9 cellular contexts compared by ENCODE assay signal in genomic region chr4:39699676-39700409, GRCh38. TPM values are rescaled to one million over a fixed set of nuclear protein-coding genes. Genes with fewer than 3 reads are reported as not detected.
DNase-seq lines count a peak whose midpoint lies in the region; ATAC-seq, FAIRE-seq and TF ChIP-seq lines count a peak whose summit lies in the region.
"Had no signal": no experiment of that assay in that cellular context is flagged by ENCODE, and none has a peak within 500 bp of the region (broad histone marks: within the 10 kb centered on the region; RNA-seq: fewer than 3 reads in every experiment).

No MANE protein-coding gene starts in this region.

- H3K27ac ChIP-seq in BLaER1 treated with 17β-estradiol and CSF1 and Interleukin-3, amounts not matched to agents 10 nM and 100 nM: peak overlapping the region in 9 of 11 experiments; percentile 2 to 98 (median 45); a peak in 16 of 22 replicates
- H3K27ac ChIP-seq in IMR-90 (ENCODE audit: insufficient read depth, low read length) (no peak overlapping the region), GM12878 (ENCODE audit: control insufficient read depth, insufficient read depth) (peak overlapping the region; percentile 7)

- H3K4ac ChIP-seq in IMR-90 (ENCODE audit: low read depth, low read length): no peak overlapping the region

- no peak for TF ChIP-seq EP300 in GM12878 (IDR thresholded peaks at IDR 0.05; ENCODE audit: borderline replicate concordance in 1 of 2, control insufficient read depth in 1 of 2, low read depth in 2 of 2, low read length in 2 of 2)

- no peak overlapping the region; the same call in 1 of the 2 replicates for H3K23ac ChIP-seq in IMR-90 (ENCODE audit: low read depth, low read length)

- H3K4me1 Mint-ChIP-seq in mesothelial cell of epicardium: peaks cover 29% of the 10 kb centered on the region

- no peaks in the 10 kb centered on the region for H3K9me3 Mint-ChIP-seq in mesothelial cell of epicardium

- dilution Hi-C loops in IMR-90 (cut with HindIII; ENCODE audit: low sequenced_read_pairs, unreplicated experiment): no loop called here

- H3K36me3 ChIP-seq in BLaER1 treated with 17β-estradiol and CSF1 and Interleukin-3, amounts not matched to agents 10 nM and 100 nM: peaks cover 28 to 36% (median 33%) of the 10 kb centered on the region in 11 experiments
- H3K36me3 ChIP-seq in IMR-90 (ENCODE audit: control insufficient read depth, insufficient read depth, low read length) (peaks cover 8% of the 10 kb centered on the region; the same call in 1 of the 2 replicates), GM12878 (ENCODE audit: control insufficient read depth in 2 of 2, insufficient read depth in 2 of 2, low read length in 1 of 2) (peaks cover 2 to 7% of the 10 kb centered on the region in 2 experiments; a peak in 3 of 4 replicates)

- no peaks in the 10 kb centered on the region for H3K27me3 Mint-ChIP-seq in mesothelial cell of epicardium (ENCODE audit: low read depth)

- H3K9me1 ChIP-seq in IMR-90 (ENCODE audit: insufficient read depth, low read length): no peaks in the 10 kb centered on the region

- intact Hi-C loops in IMR-90 (cut with micrococcal nuclease) (loop anchor here (2.0 to 10.0 kb wide), 3 partner anchors 173 to 355 kb away; partner anchors contain the start of genes N4BP2 and UGDH), GM12878 (cut with micrococcal nuclease; ENCODE audit: unreplicated experiment) (loop anchor here (5.0 to 10.0 kb wide), 3 partner anchors 62 to 135 kb away; no protein-coding TSS in a partner anchor)

- CTCF ChIA-PET in IMR-90 (lab: Yijun Ruan, JAX): interaction anchor here (0.6 kb wide), 1 partner anchor 292 kb away, joined by 3 read pairs; no protein-coding TSS in a partner anchor
- CTCF ChIA-PET in GM12878 (lab: Yijun Ruan, JAX): interaction anchor here (0.6 to 5.9 kb wide), 5 partner anchors 9 to 279 kb away, joined by 3 to 30 read pairs (median 5); no protein-coding TSS in a partner anchor

- RAD21 ChIA-PET in GM12878 (lab: Charles Lee; ENCODE audit: unreplicated experiment): interaction anchor here (2.2 to 3.6 kb wide), 3 partner anchors 9 to 275 kb away, joined by 5 to 16 read pairs (median 6); no protein-coding TSS in a partner anchor

- H3K14ac ChIP-seq in IMR-90 (replicated peaks; ENCODE audit: low read depth, low read length): no peak overlapping the region

- H4K20me1 ChIP-seq in BLaER1 treated with 17β-estradiol and CSF1 and Interleukin-3, amounts not matched to agents 10 nM and 100 nM: peaks cover 54 to 66% (median 63%) of the 10 kb centered on the region in 11 experiments
- peaks cover 61% of the 10 kb centered on the region for H4K20me1 ChIP-seq in IMR-90 (ENCODE audit: insufficient read depth, low read length)
- H4K20me1 ChIP-seq in GM12878 (ENCODE audit: control insufficient read depth, insufficient read depth): 0 out of 2 replicates have a peak, but pooled peaks cover 4% of the 10 kb centered on the region

- no peak overlapping the region for H3K56ac ChIP-seq in IMR-90 (ENCODE audit: extremely low read depth, insufficient read depth, low read length)

- H2AFZ ChIP-seq in IMR-90 (replicated peaks; ENCODE audit: low read length, poor library complexity) (no peak overlapping the region), GM12878 (ENCODE audit: control insufficient read depth, low read depth, low read length) (no peak overlapping the region)

- TF ChIP-seq POLR2A in IMR-90 (IDR thresholded peaks at IDR 0.05; ENCODE audit: low read depth, low read length): no peak
- no peak for TF ChIP-seq POLR2A in GM12878 (IDR thresholded peaks at IDR 0.05; ENCODE audit: low read depth, low read length)

- peak overlapping the region; percentile 99 for H3K27ac Mint-ChIP-seq in mesothelial cell of epicardium

- no CpG with 5 or more reads among the region's 4 CpGs for WGBS in IMR-90 (ENCODE audit: extremely low coverage in 2 of 2, insufficient read length in 1 of 2), 2 experiments
- 2% methylated on average over 4 of the region's 4 CpGs for WGBS in GM12878 (ENCODE audit: insufficient coverage, insufficient replicate concordance, low lambda C conversion rate, missing lambda C conversion rate)

- peak overlapping the region; percentile 79 to 97 (median 93) for H3K4me3 ChIP-seq in BLaER1 treated with 17β-estradiol and CSF1 and Interleukin-3, amounts not matched to agents 10 nM and 100 nM
- H3K4me3 ChIP-seq in IMR-90 (ENCODE audit: insufficient read depth, low read depth, low read length) (peak overlapping the region; percentile 90), GM12878 (peak overlapping the region; percentile 96)

- no peak for ATAC-seq in IMR-90 (ENCODE audit: low read depth)
- ATAC-seq in GM12878: no peak
- ATAC-seq in HG03520 (IDR thresholded peaks at IDR 0.05; ENCODE audit: unreplicated experiment): no peak

- TF ChIP-seq RAD21 in IMR-90 (IDR thresholded peaks at IDR 0.05; ENCODE audit: low read length): no peak
- no peak for TF ChIP-seq RAD21 in GM12878 (IDR thresholded peaks at IDR 0.05; ENCODE audit: insufficient read depth, low read depth, low read length)

- H4K91ac ChIP-seq in IMR-90 (ENCODE audit: insufficient read depth, low read depth, low read length): no peak overlapping the region

- peak overlapping the region; percentile 46 to 98 (median 96); a peak in 17 of 22 replicates for H3K9ac ChIP-seq in BLaER1 treated with 17β-estradiol and CSF1 and Interleukin-3, amounts not matched to agents 10 nM and 100 nM
- H3K9ac ChIP-seq in IMR-90 (ENCODE audit: low read depth, low read length) (peak overlapping the region; percentile 97; the same call in 1 of the 2 replicates), GM12878 (ENCODE audit: control insufficient read depth, insufficient read depth, low read length) (peak overlapping the region; percentile 94)

- TF ChIP-seq CTCF in IMR-90 (conservative IDR thresholded peaks at IDR 0.05; ENCODE audit: low read depth, low read length) (no peak), GM12878 (IDR thresholded peaks at IDR 0.05 in 2 of 3, conservative IDR thresholded peaks at IDR 0.05 in 1 of 3; ENCODE audit: control insufficient read depth in 2 of 3, extremely low read depth in 1 of 3, insufficient read depth in 1 of 3, low read depth in 3 of 3, low read length in 3 of 3) (no peak), mesothelial cell of epicardium (IDR thresholded peaks at IDR 0.05; ENCODE audit: unreplicated experiment) (no peak)

- DNase-seq in IMR-90 (peak; percentile 41), GM12878 (ENCODE audit: low read depth, low spot score) (no peak), mesothelial cell of epicardium (ENCODE audit: low spot score in 2 of 2, unreplicated experiment in 2 of 2) (no peak), amniotic stem cell (lab: John Stamatoyannopoulos, UW) (no peak), NCI-H510A (lab: John Stamatoyannopoulos, UW) (no peak), foreskin melanocyte (no peak)
- DNase-seq: nucleus accumbens had no signal

- in situ Hi-C loops in IMR-90 (cut with MboI; ENCODE audit: low sequenced_read_pairs): loop anchor here (25.0 kb wide), 1 partner anchor 612 kb away; no protein-coding TSS in a partner anchor
- in situ Hi-C loops in GM12878 (cut with MboI): no loop called here

- no peak overlapping the region for H2BK20ac ChIP-seq in IMR-90 (ENCODE audit: low read depth, low read length)

- H2BK120ac ChIP-seq in IMR-90 (ENCODE audit: low read depth, low read length): no peak overlapping the region

- H3K79me1 ChIP-seq in IMR-90 (ENCODE audit: low read depth in 1 of 2, low read length in 2 of 2): peaks cover 2 to 10% of the 10 kb centered on the region in 2 experiments; a peak in 3 of 4 replicates

- FAIRE-seq in GM12878 (lab: Jason Lieb, UNC): no peak

- 0 out of 22 replicates have a peak, but pooled peaks cover 0 to 4% (median 0%) of the 10 kb centered on the region in 11 experiments for H3K9me3 ChIP-seq in BLaER1 treated with 17β-estradiol and CSF1 and Interleukin-3, amounts not matched to agents 10 nM and 100 nM (replicated peaks in 1 of 11)
- H3K9me3 ChIP-seq in IMR-90 (ENCODE audit: control insufficient read depth, insufficient read depth, low read length): no peaks in the 10 kb centered on the region
- H3K9me3 ChIP-seq in GM12878 (replicated peaks; ENCODE audit: control insufficient read depth, insufficient read depth, low read length): no peaks in the 10 kb centered on the region

- H2AK5ac ChIP-seq in IMR-90 (ENCODE audit: low read depth, low read length): no peak overlapping the region

- no peak overlapping the region for H4K5ac ChIP-seq in IMR-90 (ENCODE audit: low read depth, low read length)

- H3K36me3 Mint-ChIP-seq in mesothelial cell of epicardium: no peaks in the 10 kb centered on the region

- H4K8ac ChIP-seq in IMR-90 (ENCODE audit: low read depth in 2 of 2, low read length in 2 of 2): no peak overlapping the region

- H3K4me3 Mint-ChIP-seq in mesothelial cell of epicardium: peak overlapping the region; percentile 97

- H3K79me2 ChIP-seq in GM12878 (ENCODE audit: control insufficient read depth, insufficient read depth, low read length): peaks cover 67% of the 10 kb centered on the region

- H3K27me3 ChIP-seq in BLaER1 treated with 17β-estradiol and CSF1 and Interleukin-3, amounts not matched to agents 10 nM and 100 nM: no peaks in the 10 kb centered on the region
- no peaks in the 10 kb centered on the region for H3K27me3 ChIP-seq in IMR-90 (ENCODE audit: control insufficient read depth, insufficient read depth, low read length)
- H3K27me3 ChIP-seq in GM12878 (replicated peaks in 1 of 2; ENCODE audit: control insufficient read depth in 2 of 2, insufficient read depth in 2 of 2, low read length in 1 of 2): no peaks in the 10 kb centered on the region

- peak overlapping the region; percentile 11 for H2BK5ac ChIP-seq in IMR-90 (ENCODE audit: low read depth, low read length, poor library complexity, severe bottlenecking)

- H3K4me2 ChIP-seq in BLaER1 treated with 17β-estradiol and CSF1 and Interleukin-3, amounts not matched to agents 10 nM and 100 nM: peak overlapping the region; percentile 74 to 95 (median 85); a peak in 21 of 22 replicates
- H3K4me2 ChIP-seq in IMR-90 (ENCODE audit: low read depth, low read length) (peak overlapping the region; percentile 100), GM12878 (ENCODE audit: control insufficient read depth, insufficient read depth) (peak overlapping the region; percentile 87)

- SMC1A ChIA-PET in GM12878 (lab: Charles Lee; ENCODE audit: uncharacterized antibody, unreplicated experiment): interaction anchor here (0.6 to 2.2 kb wide), 10 partner anchors 11 to 279 kb away, joined by 3 to 9 read pairs (median 3); no protein-coding TSS in a partner anchor

- BruUV-seq in IMR-90 (replicated peaks; lab: Mats Ljungman, UMichigan): no TSS peak
- no TSS peak for BruUV-seq in GM12878 (replicated peaks; lab: Mats Ljungman, UMichigan)

- POLR2A ChIA-PET in IMR-90 (lab: Charles Lee; ENCODE audit: unreplicated experiment): no interaction called here
- POLR2A ChIA-PET in GM12878 (lab: Charles Lee): interaction anchor here (0.6 to 0.7 kb wide), 2 partner anchors 12 to 270 kb away, joined by 3 read pairs; no protein-coding TSS in a partner anchor

- H3K4me1 ChIP-seq in BLaER1 treated with 17β-estradiol and CSF1 and Interleukin-3, amounts not matched to agents 10 nM and 100 nM: peaks cover 14 to 38% (median 26%) of the 10 kb centered on the region in 10 experiments
- H3K4me1 ChIP-seq in IMR-90 (ENCODE audit: control insufficient read depth, insufficient read depth, low read length) (peaks cover 6% of the 10 kb centered on the region), GM12878 (ENCODE audit: control insufficient read depth, insufficient read depth, low read length) (peaks cover 4% of the 10 kb centered on the region)

- no peak overlapping the region for H2BK15ac ChIP-seq in IMR-90 (ENCODE audit: low read depth, low read length)

- no peak overlapping the region for H2AK9ac ChIP-seq in IMR-90 (replicated peaks; ENCODE audit: low read depth, low read length, poor library complexity)

- H3K18ac ChIP-seq in IMR-90 (ENCODE audit: low read depth, low read length): no peak overlapping the region

RNA-seq across cellular contexts. Expression of gene UBE2K, which starts 1.9 kb away (rescaled TPM):
- total RNA-seq in IMR-90 (2012; rRNA removed): 17.7 and 24.4 TPM in 2 replicates
- polyA plus RNA-seq in IMR-90 (2012; rRNA removed): 41.7 and 44.8 TPM in 2 replicates
- 19.5 and 24.5 TPM in 2 replicates for polyA plus RNA-seq in IMR-90 (2012; cell fraction: cytosol; rRNA removed)
- 3.2 and 20.8 TPM in 2 replicates for polyA plus RNA-seq in IMR-90 (2012; cell fraction: nucleus; rRNA removed; ENCODE audit: low replicate concordance)
- total RNA-seq in GM12878 (2013; cell fraction: nucleolus; rRNA removed): 34.6 and 36.7 TPM in 2 replicates
- total RNA-seq in GM12878 (2014; rRNA removed): 20.5 and 22.5 TPM in 2 replicates
- total RNA-seq in GM12878 (2014; rRNA removed; fragmentation: Illumina TruSeq; extraction: Trizol): 17.0 and 20.0 TPM in 2 replicates
- 71.4 and 78.5 TPM in 2 replicates for total RNA-seq in GM12878 (2021)
- polyA plus RNA-seq in GM12878 (2011; ENCODE audit: low read depth): 47.3 TPM
- 111 and 158 TPM in 2 replicates for polyA plus RNA-seq in GM12878 (2011; rRNA removed)
- 50.9 and 51.8 TPM in 2 replicates for polyA plus RNA-seq in GM12878 (2011; cell fraction: cytosol; rRNA removed)
- 18.6 and 26.0 TPM in 2 replicates for polyA plus RNA-seq in GM12878 (2011; cell fraction: nucleus; rRNA removed)
- polyA plus RNA-seq in GM12878 (2012): 83.2 and 83.3 TPM in 2 replicates
- polyA plus RNA-seq in GM12878 (2014; fragmentation: Illumina TruSeq; extraction: Trizol): 55.4 and 67.2 TPM in 2 replicates
- polyA plus RNA-seq in GM12878 (2014; fragmentation: Nextera tagmentation; extraction: Ambion mirVana): 10 to 100 TPM; 54.3 to 96.4 TPM
- 79.6 and 102 TPM in 2 replicates for polyA plus RNA-seq in GM12878 (2014; rRNA removed)
- polyA plus RNA-seq in GM12878 (2016; fragmentation: Nextera tagmentation; extraction: Ambion mirVana): 100 to 1,000 TPM; 113 to 141 TPM
- 23.8 and 35.3 TPM in 2 replicates for polyA minus RNA-seq in GM12878 (2011; rRNA and poly(A)+ RNA removed)
- 14.8 and 20.2 TPM in 2 replicates for polyA minus RNA-seq in GM12878 (2011; cell fraction: cytosol; rRNA and poly(A)+ RNA removed)
- 5.4 and 15.5 TPM in 2 replicates for polyA minus RNA-seq in GM12878 (2011; cell fraction: nucleus; rRNA and poly(A)+ RNA removed)
- total RNA-seq in mesothelial cell of epicardium: 68.1 to 68.7 TPM (median 68.5 TPM) in 3 replicates
